8 cellular contexts compared by ENCODE assay signal in genomic region chr2:98445708-98446577, GRCh38. TPM values are rescaled to one million over a fixed set of nuclear protein-coding genes. Genes with fewer than 3 reads are reported as not detected.
DNase-seq lines count a peak whose midpoint lies in the region; ATAC-seq and TF ChIP-seq lines count a peak whose summit lies in the region.

No MANE protein-coding gene starts in this region.

- H3K27ac ChIP-seq in adrenal gland (peak overlapping the region in 4 of 5 donors; percentile 43 to 92 (median 76)), left lung (peak overlapping the region; percentile 59 to 83), suprapubic skin (no peak overlapping the region)

- TF ChIP-seq POLR2A in adrenal gland (IDR thresholded peaks at IDR 0.05) (no peak), suprapubic skin (IDR thresholded peaks at IDR 0.05) (no peak)

- ATAC-seq in left lung (peak; percentile 11), HG02970 (IDR thresholded peaks at IDR 0.05; ENCODE audit: low FRiP score, unreplicated experiment) (no peak), HG03097 (IDR thresholded peaks at IDR 0.05; ENCODE audit: low FRiP score, unreplicated experiment) (no peak), HG03378 (IDR thresholded peaks at IDR 0.05; ENCODE audit: unreplicated experiment) (no peak)

- peak; percentile 14 for DNase-seq in EL
- DNase-seq in MV-4-11 (lab: John Stamatoyannopoulos, UW): peak; percentile 45
- DNase-seq in adrenal gland: no peak
- no peak for DNase-seq in left lung
- no peak for DNase-seq in suprapubic skin (ENCODE audit: low spot score in 2 of 2)

- H3K4me3 ChIP-seq in adrenal gland (peak overlapping the region in 1 of 4 donors; percentile 95), left lung (peak overlapping the region; percentile 73 to 78), suprapubic skin (peak overlapping the region; percentile 86)

- WGBS in adrenal gland, 4 donors: 54 to 64% (median 55%) methylated on average over 18 of the region's 18 CpGs
- 64% methylated on average over 18 of the region's 18 CpGs for WGBS in suprapubic skin

- H3K9me3 ChIP-seq in adrenal gland (replicated peaks in 1 of 3) (no peaks in the 10 kb centered on the region), left lung (no peaks in the 10 kb centered on the region), suprapubic skin (no peaks in the 10 kb centered on the region)

- H3K27me3 ChIP-seq in adrenal gland: no peaks in the 10 kb centered on the region
- no peaks in the 10 kb centered on the region for H3K27me3 ChIP-seq in left lung
- H3K27me3 ChIP-seq in suprapubic skin: no peaks in the 10 kb centered on the region

- intact Hi-C loops in adrenal gland (cut with DNase I) (loop anchor here in 1 of 2 donors (10.0 kb wide), 1 partner anchor 159 kb away; the partner anchor contains the start of genes COA5 and UNC50), left lung (cut with DNase I) (no loop called here)

- peaks cover 19 to 25% of the 10 kb centered on the region in 2 donors for H3K4me1 ChIP-seq in adrenal gland (replicated peaks in 1 of 2)
- peaks cover 0 to 33% of the 10 kb centered on the region in 2 donors for H3K4me1 ChIP-seq in left lung
- H3K4me1 ChIP-seq in suprapubic skin: peaks cover 22% of the 10 kb centered on the region

- no peak for TF ChIP-seq EP300 in suprapubic skin (IDR thresholded peaks at IDR 0.05)

- no peak for TF ChIP-seq CTCF in adrenal gland (IDR thresholded peaks at IDR 0.05)
- no peak for TF ChIP-seq CTCF in left lung (IDR thresholded peaks at IDR 0.05)
- no peak for TF ChIP-seq CTCF in suprapubic skin (IDR thresholded peaks at IDR 0.05)

- H3K36me3 ChIP-seq in adrenal gland (replicated peaks in 1 of 2) (no peaks in the 10 kb centered on the region), left lung (no peaks in the 10 kb centered on the region), suprapubic skin (no peaks in the 10 kb centered on the region)

RNA-seq across cellular contexts. Expression of gene INPP4A, which starts 1.3 kb away (rescaled TPM):
- total RNA-seq in adrenal gland (10 to 100 TPM; 17.8 to 40.5 (median 32.9) TPM), left lung (10 to 100 TPM; 27.7 to 34.2 TPM), suprapubic skin (10 to 100 TPM; 13.6 to 25.2 (median 17.2) TPM)
- polyA plus RNA-seq in adrenal gland: 10 to 100 TPM in 1 of 3 donors, 1 to 10 TPM in 2; 8.8 to 10.8 (median 9.5) TPM

Comparison
In these comparisons a context has a peak if more than half of its experiments do, and no peak if none do; other contexts are left out.
1. DNase-seq: peak in EL (single experiment) and MV-4-11 (single experiment); none in adrenal gland (0 of 7), left lung (0 of 2) and suprapubic skin (0 of 2).